Comparison of ENCODE assay signal across 8 cellular contexts in the genomic region with DNA sequence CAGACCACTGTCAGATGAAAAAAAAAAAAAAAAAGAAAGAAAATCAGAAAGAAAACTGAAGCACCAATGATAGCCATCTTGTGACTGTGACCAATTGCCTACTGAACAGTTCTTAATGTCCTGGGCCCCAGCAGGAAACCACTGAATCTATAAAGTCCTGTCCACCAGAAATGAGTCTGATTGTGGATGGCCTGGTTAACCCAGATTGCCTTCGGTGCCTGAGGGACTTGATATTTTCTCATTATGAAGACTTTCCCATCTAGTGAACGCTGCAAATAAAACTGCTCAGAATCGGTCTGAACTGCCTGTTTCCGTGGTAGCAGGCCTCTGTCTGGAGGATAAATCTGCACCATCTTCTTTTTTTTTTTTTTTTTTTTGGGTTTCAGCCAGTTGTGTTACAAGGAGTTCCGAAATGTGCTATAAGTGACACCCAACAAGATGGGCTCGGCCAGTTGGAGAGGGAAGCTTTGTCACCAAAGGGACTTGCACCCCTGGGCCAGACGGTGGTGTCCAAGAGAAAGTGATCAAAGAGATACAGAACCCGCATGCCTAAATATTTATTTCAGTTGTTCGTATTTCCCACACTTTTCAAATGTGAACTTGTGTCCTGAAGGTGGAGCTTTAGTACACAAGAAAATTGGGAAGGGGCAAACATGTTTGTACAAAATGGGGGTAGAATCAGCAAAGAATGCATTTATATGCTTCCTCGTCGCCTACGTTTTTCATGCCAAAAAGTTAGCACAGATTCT. TPM values are rescaled to one million over a fixed set of nuclear protein-coding genes. Genes with fewer than 3 reads are reported as not detected.
DNase-seq lines count a peak whose midpoint lies in the region; ATAC-seq and TF ChIP-seq lines count a peak whose summit lies in the region.

No MANE protein-coding gene starts in this region.

- POLR2A ChIA-PET in BJ (lab: Charles Lee) (interaction anchor here (0.7 kb wide), 1 partner anchor 265 kb away, joined by 7 read pairs; no protein-coding TSS in a partner anchor), HEK293 (lab: Yijun Ruan, JAX) (no interaction called here)

- TF ChIP-seq EP300 in upper lobe of left lung (IDR thresholded peaks at IDR 0.05), result no peak

- H3K9me3 ChIP-seq in HEK293 (ENCODE audit: control insufficient read depth, insufficient read depth, low read depth, low read length) (no peaks in the 10 kb centered on the region), lower lobe of right lung (no peaks in the 10 kb centered on the region), upper lobe of left lung (no peaks in the 10 kb centered on the region)

- H3K27ac ChIP-seq in HEK293 (ENCODE audit: extremely low read depth, low read depth, low read length) (no peak overlapping the region), VCaP (no peak overlapping the region), lower lobe of right lung (no peak overlapping the region), upper lobe of left lung (no peak overlapping the region)

- H3K4me3 ChIP-seq in BJ (ENCODE audit: low read depth, low read length) (no peak overlapping the region), HEK293 (ENCODE audit: low read depth, low read length) (no peak overlapping the region), lower lobe of right lung (no peak overlapping the region), upper lobe of left lung (no peak overlapping the region)

- ATAC-seq in lower lobe of right lung, result no peak
- ATAC-seq in HG02623 (IDR thresholded peaks at IDR 0.05; ENCODE audit: unreplicated experiment), result no peak
- ATAC-seq in HG03097 (IDR thresholded peaks at IDR 0.05; ENCODE audit: low FRiP score, unreplicated experiment), result no peak
- ATAC-seq in upper lobe of left lung (ENCODE audit: low FRiP score in 2 of 2), result no peak
- no peak for ATAC-seq in HG02759 (IDR thresholded peaks at IDR 0.05; ENCODE audit: unreplicated experiment)

- TF ChIP-seq POLR2A in upper lobe of left lung (IDR thresholded peaks at IDR 0.05), result no peak

- TF ChIP-seq CTCF in BJ (IDR thresholded peaks at IDR 0.05; ENCODE audit: insufficient read depth, low read depth, low read length), result peak; percentile 49
- TF ChIP-seq CTCF in HEK293 (tag by site-specific recombination; IDR thresholded peaks at IDR 0.05), result no peak
- peak; percentile 24 for TF ChIP-seq CTCF in VCaP (conservative IDR thresholded peaks at IDR 0.05)
- TF ChIP-seq CTCF in lower lobe of right lung (IDR thresholded peaks at IDR 0.05), result peak; percentile 31
- peak in 3 of 6 experiments; percentile 9 to 33 (median 17) for TF ChIP-seq CTCF in upper lobe of left lung (IDR thresholded peaks at IDR 0.05)

- H3K27me3 ChIP-seq in BJ (ENCODE audit: control insufficient read depth, insufficient read depth, low read length) (peaks cover 31% of the 10 kb centered on the region), lower lobe of right lung (ENCODE audit: low read depth) (peaks cover 14% of the 10 kb centered on the region), upper lobe of left lung (no peaks in the 10 kb centered on the region)

- intact Hi-C loops in lower lobe of right lung (cut with DNase I), result no loop called here

- 50 to 51% methylated on average over 12 of the region's 12 CpGs for WGBS in upper lobe of left lung, 2 donors

- no peaks in the 10 kb centered on the region for H3K36me3 ChIP-seq in BJ (ENCODE audit: control insufficient read depth, insufficient read depth, low read length)
- H3K36me3 ChIP-seq in HEK293 (ENCODE audit: control insufficient read depth in 2 of 2, insufficient read depth in 1 of 2, low read length in 2 of 2), result no peaks in the 10 kb centered on the region
- no peaks in the 10 kb centered on the region for H3K36me3 ChIP-seq in lower lobe of right lung
- H3K36me3 ChIP-seq in upper lobe of left lung, result no peaks in the 10 kb centered on the region

- DNase-seq in BJ (ENCODE audit: low read depth) (no peak), lower lobe of right lung (no peak), upper lobe of left lung (no peak)

- CTCF ChIA-PET in BJ (lab: Yijun Ruan, JAX) (interaction anchor here (0.6 to 5.0 kb wide), 14 partner anchors 10 to 1412 kb away, joined by 3 to 44 read pairs (median 4); no protein-coding TSS in a partner anchor), HEK293 (lab: Yijun Ruan, JAX) (interaction anchor here (0.6 to 2.8 kb wide), 5 partner anchors 10 to 1030 kb away, joined by 3 to 22 read pairs (median 3); no protein-coding TSS in a partner anchor)

- H3K4me1 ChIP-seq in HEK293 (ENCODE audit: control insufficient read depth, insufficient read depth, low read length), result no peaks in the 10 kb centered on the region
- peaks cover 21% of the 10 kb centered on the region for H3K4me1 ChIP-seq in lower lobe of right lung
- peaks cover 5 to 30% (median 21%) of the 10 kb centered on the region in 4 donors for H3K4me1 ChIP-seq in upper lobe of left lung

TF ChIP-seq in HEK293, 187 proteins besides CTCF, POLR2A, EP300 and RAD21:
- TF ChIP-seq, protein P1, sequence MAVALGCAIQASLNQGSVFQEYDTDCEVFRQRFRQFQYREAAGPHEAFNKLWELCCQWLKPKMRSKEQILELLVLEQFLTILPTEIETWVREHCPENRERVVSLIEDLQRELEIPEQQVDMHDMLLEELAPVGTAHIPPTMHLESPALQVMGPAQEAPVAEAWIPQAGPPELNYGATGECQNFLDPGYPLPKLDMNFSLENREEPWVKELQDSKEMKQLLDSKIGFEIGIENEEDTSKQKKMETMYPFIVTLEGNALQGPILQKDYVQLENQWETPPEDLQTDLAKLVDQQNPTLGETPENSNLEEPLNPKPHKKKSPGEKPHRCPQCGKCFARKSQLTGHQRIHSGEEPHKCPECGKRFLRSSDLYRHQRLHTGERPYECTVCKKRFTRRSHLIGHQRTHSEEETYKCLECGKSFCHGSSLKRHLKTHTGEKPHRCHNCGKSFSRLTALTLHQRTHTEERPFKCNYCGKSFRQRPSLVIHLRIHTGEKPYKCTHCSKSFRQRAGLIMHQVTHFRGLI (tag by site-specific recombination; IDR thresholded peaks at IDR 0.05), result no peak
- TF ChIP-seq ZNF654 (tag by site-specific recombination; IDR thresholded peaks at IDR 0.05; ENCODE audit: low read depth), result peak; percentile 58
TF ChIP-seq in HEK293: peak in this region for 1.

RNA-seq across cellular contexts. Expression of gene PLXNC1, which starts 3.0 kb away (rescaled TPM):
- polyA plus RNA-seq in BJ (2011; rRNA removed), result 2.2 and 3.4 TPM in 2 replicates
- 3.9 and 5.8 TPM in 2 replicates for polyA minus RNA-seq in BJ (2011; rRNA and poly(A)+ RNA removed)
- total RNA-seq in lower lobe of right lung, result 28.0 TPM
- 10 to 100 TPM; 14.1 to 51.3 (median 24.6) TPM for total RNA-seq in upper lobe of left lung
